In the genomic region with DNA sequence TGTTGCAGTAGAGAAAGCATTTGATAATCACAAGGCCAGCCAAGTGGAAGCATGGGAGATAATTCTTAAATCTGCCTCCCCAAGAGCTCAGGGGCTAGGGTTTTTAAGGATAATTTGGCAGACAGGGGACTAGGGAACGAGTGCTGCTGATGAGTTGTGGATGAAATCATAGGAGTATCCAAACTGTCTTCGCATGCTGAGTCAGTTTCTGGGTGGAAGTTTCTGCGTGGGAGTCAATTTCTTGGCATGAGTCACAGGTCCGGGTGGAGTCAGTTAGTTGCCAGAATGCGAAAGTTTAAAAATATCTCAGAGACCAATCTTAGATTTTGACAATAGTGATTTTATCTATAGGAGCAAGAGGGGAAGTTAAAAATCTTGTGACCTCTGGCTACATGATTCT, we compare ENCODE assay signal across 1 cellular context.
TF ChIP-seq lines count a peak whose summit lies in the region.

No MANE protein-coding gene starts in this region.

TF ChIP-seq in GM23338, 12 proteins besides CTCF, POLR2A, EP300 and RAD21 (continued from another document):
- no peak for TF ChIP-seq REST (IDR thresholded peaks at IDR 0.05; ENCODE audit: unreplicated experiment)
- no peak for TF ChIP-seq JUNB (IDR thresholded peaks at IDR 0.05; ENCODE audit: unreplicated experiment)
- TF ChIP-seq NANOG (IDR thresholded peaks at IDR 0.05; ENCODE audit: borderline replicate concordance): no peak
- TF ChIP-seq EZH2phosphoT487 (IDR thresholded peaks at IDR 0.05; ENCODE audit: unreplicated experiment): no peak
- TF ChIP-seq STAT1 (IDR thresholded peaks at IDR 0.05; ENCODE audit: unreplicated experiment): no peak
- TF ChIP-seq, protein P1, sequence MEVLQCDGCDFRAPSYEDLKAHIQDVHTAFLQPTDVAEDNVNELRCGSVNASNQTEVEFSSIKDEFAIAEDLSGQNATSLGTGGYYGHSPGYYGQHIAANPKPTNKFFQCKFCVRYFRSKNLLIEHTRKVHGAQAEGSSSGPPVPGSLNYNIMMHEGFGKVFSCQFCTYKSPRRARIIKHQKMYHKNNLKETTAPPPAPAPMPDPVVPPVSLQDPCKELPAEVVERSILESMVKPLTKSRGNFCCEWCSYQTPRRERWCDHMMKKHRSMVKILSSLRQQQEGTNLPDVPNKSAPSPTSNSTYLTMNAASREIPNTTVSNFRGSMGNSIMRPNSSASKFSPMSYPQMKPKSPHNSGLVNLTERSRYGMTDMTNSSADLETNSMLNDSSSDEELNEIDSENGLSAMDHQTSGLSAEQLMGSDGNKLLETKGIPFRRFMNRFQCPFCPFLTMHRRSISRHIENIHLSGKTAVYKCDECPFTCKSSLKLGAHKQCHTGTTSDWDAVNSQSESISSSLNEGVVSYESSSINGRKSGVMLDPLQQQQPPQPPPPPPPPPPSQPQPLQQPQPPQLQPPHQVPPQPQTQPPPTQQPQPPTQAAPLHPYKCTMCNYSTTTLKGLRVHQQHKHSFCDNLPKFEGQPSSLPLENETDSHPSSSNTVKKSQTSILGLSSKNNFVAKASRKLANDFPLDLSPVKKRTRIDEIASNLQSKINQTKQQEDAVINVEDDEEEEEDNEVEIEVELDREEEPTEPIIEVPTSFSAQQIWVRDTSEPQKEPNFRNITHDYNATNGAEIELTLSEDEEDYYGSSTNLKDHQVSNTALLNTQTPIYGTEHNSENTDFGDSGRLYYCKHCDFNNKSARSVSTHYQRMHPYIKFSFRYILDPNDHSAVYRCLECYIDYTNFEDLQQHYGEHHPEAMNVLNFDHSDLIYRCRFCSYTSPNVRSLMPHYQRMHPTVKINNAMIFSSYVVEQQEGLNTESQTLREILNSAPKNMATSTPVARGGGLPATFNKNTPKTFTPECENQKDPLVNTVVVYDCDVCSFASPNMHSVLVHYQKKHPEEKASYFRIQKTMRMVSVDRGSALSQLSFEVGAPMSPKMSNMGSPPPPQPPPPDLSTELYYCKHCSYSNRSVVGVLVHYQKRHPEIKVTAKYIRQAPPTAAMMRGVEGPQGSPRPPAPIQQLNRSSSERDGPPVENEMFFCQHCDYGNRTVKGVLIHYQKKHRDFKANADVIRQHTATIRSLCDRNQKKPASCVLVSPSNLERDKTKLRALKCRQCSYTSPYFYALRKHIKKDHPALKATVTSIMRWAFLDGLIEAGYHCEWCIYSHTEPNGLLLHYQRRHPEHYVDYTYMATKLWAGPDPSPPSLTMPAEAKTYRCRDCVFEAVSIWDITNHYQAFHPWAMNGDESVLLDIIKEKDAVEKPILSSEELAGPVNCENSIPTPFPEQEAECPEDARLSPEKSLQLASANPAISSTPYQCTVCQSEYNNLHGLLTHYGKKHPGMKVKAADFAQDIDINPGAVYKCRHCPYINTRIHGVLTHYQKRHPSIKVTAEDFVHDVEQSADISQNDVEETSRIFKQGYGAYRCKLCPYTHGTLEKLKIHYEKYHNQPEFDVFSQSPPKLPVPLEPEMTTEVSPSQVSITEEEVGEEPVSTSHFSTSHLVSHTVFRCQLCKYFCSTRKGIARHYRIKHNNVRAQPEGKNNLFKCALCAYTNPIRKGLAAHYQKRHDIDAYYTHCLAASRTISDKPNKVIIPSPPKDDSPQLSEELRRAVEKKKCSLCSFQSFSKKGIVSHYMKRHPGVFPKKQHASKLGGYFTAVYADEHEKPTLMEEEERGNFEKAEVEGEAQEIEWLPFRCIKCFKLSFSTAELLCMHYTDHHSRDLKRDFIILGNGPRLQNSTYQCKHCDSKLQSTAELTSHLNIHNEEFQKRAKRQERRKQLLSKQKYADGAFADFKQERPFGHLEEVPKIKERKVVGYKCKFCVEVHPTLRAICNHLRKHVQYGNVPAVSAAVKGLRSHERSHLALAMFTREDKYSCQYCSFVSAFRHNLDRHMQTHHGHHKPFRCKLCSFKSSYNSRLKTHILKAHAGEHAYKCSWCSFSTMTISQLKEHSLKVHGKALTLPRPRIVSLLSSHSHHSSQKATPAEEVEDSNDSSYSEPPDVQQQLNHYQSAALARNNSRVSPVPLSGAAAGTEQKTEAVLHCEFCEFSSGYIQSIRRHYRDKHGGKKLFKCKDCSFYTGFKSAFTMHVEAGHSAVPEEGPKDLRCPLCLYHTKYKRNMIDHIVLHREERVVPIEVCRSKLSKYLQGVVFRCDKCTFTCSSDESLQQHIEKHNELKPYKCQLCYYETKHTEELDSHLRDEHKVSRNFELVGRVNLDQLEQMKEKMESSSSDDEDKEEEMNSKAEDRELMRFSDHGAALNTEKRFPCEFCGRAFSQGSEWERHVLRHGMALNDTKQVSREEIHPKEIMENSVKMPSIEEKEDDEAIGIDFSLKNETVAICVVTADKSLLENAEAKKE (CRISPR knock-in tag; IDR thresholded peaks at IDR 0.05): no peak
- no peak for TF ChIP-seq ZNF331 (CRISPR knock-in tag; IDR thresholded peaks at IDR 0.05; ENCODE audit: low read depth)
